ENCODE assay signal across 1 cellular context in genomic region chr3:24590344-24590880, GRCh38.
TF ChIP-seq lines count a peak whose summit lies in the region.

No MANE protein-coding gene starts in this region.

TF ChIP-seq in endothelial cell of umbilical vein, 7 proteins besides CTCF, POLR2A, EP300 and RAD21 (continued from another document):
- no peak for TF ChIP-seq JUN (IDR thresholded peaks at IDR 0.05; ENCODE audit: borderline replicate concordance, insufficient read depth, insufficient read length, low read depth)
- no peak for TF ChIP-seq EZH2 (IDR thresholded peaks at IDR 0.05; ENCODE audit: borderline replicate concordance, low read depth, low read length, severe bottlenecking)
